In the genomic region with DNA sequence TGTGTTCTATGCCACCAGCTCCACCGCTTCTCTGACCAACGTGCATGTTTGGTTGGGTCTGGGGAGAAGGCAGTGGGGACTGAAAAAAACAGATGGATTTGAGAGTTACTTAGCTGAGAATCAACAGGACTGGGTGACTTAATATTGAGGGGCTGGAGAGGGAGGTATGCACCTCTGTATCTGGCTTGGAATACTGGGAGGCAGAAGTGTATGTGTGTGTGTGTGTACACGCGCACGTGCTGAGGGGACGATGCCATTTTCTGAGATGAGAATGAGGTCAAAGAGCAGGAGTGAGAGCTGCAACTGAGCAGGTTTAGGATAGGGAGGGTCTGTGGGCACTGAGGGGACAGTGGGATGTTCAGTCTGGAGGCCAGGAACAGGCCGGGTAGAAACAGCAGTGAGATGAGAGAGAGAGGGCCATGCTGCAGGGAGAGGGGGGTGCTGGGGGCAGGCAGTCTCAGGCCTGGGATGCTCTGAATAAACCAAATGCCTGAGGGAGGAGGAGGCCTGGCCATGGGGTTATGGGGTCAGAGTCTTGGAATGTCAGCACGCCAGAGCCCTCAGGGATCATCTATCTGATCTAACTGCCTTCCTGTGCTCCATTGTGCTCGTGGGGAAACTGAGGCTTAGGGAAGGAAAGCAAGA, we compare ENCODE assay signal across 1 cellular context.
TF ChIP-seq lines count a peak whose summit lies in the region.

No MANE protein-coding gene starts in this region.

TF ChIP-seq in H1, 55 proteins besides CTCF, POLR2A, EP300 and RAD21:
- TF ChIP-seq GTF2F1 (IDR thresholded peaks at IDR 0.05; ENCODE audit: borderline replicate concordance, low read depth, low read length) (no peak), SAP30 (IDR thresholded peaks at IDR 0.05; ENCODE audit: insufficient read depth, insufficient replicate concordance, low read length) (no peak), JUN (IDR thresholded peaks at IDR 0.05; ENCODE audit: low read depth, low read length) (no peak), TEAD4 (IDR thresholded peaks at IDR 0.05; ENCODE audit: low read depth, low read length) (peak; percentile 41; the same call in 1 of the 2 replicates)
